In genomic region chr12:93379432-93380308, GRCh38 we compare ENCODE assay signal across 8 cellular contexts. TPM values are rescaled to one million over a fixed set of nuclear protein-coding genes. Genes with fewer than 3 reads are reported as not detected.
A peak's percentile ranks its signal among the peaks of the same experiment; 100 is the strongest.
DNase-seq lines count a peak whose midpoint lies in the region; ATAC-seq and TF ChIP-seq lines count a peak whose summit lies in the region.

No MANE protein-coding gene starts in this region.

- peaks cover 6% of the 10 kb centered on the region for H3K4me1 ChIP-seq in rectal smooth muscle tissue (ENCODE audit: control insufficient read depth, insufficient read depth, low read length)

- peak overlapping the region; percentile 91 for H3K4me3 Mint-ChIP-seq in activated CD8-positive, alpha-beta memory T cell treated with anti-CD3 and anti-CD28 coated beads, Interleukin-2, amount 10 ng/mL, durations not matched to agents 7 days and 5 days
- H3K4me3 Mint-ChIP-seq in T-helper 17 cell = peak overlapping the region; percentile 99

- H3K27me3 Mint-ChIP-seq in activated CD8-positive, alpha-beta memory T cell treated with anti-CD3 and anti-CD28 coated beads, Interleukin-2, amount 10 ng/mL, durations not matched to agents 7 days and 5 days = no peaks in the 10 kb centered on the region
- H3K27me3 Mint-ChIP-seq in T-helper 17 cell = no peaks in the 10 kb centered on the region

- TF ChIP-seq CTCF in fibroblast of pulmonary artery (IDR thresholded peaks at IDR 0.05; ENCODE audit: low read length, missing control alignments) = no peak

- H3K27ac Mint-ChIP-seq in activated CD8-positive, alpha-beta memory T cell treated with anti-CD3 and anti-CD28 coated beads, Interleukin-2, amount 10 ng/mL, durations not matched to agents 7 days and 5 days = peak overlapping the region; percentile 99
- peak overlapping the region; percentile 96 for H3K27ac Mint-ChIP-seq in T-helper 17 cell

- H3K27ac ChIP-seq in rectal smooth muscle tissue (ENCODE audit: low read depth, low read length) = peak overlapping the region; percentile 93

- peaks cover 6% of the 10 kb centered on the region for H3K36me3 Mint-ChIP-seq in activated CD8-positive, alpha-beta memory T cell treated with anti-CD3 and anti-CD28 coated beads, Interleukin-2, amount 10 ng/mL, durations not matched to agents 7 days and 5 days
- peaks cover 4% of the 10 kb centered on the region for H3K36me3 Mint-ChIP-seq in T-helper 17 cell (ENCODE audit: low read depth)

- DNase-seq in activated CD8-positive, alpha-beta memory T cell treated with anti-CD3 and anti-CD28 coated beads, Interleukin-2, amount 10 ng/mL, durations not matched to agents 7 days and 5 days = no peak
- no peak for DNase-seq in activated CD8-positive, alpha-beta memory T cell treated with anti-CD3 and anti-CD28 coated beads for 24 hours
- no peak for DNase-seq in T-helper 17 cell
- DNase-seq in fibroblast of pulmonary artery (ENCODE audit: low read depth) = no peak
- no peak for DNase-seq in A172 (ENCODE audit: low spot score)
- no peak for DNase-seq in activated CD8-positive, alpha-beta memory T cell treated with anti-CD3 and anti-CD28 coated beads, Interleukin-2, amount 50 U/mL, for 4 hours
- DNase-seq in NCI-H1436 treated with DMSO at 0.1 percent for 48 hours (lab: John Stamatoyannopoulos, UW) = no peak

- H3K9me3 ChIP-seq in T-helper 17 cell (ENCODE audit: control insufficient read depth, low read length, poor library complexity, severe bottlenecking) = no peaks in the 10 kb centered on the region

- peaks cover 34% of the 10 kb centered on the region for H3K4me1 Mint-ChIP-seq in activated CD8-positive, alpha-beta memory T cell treated with anti-CD3 and anti-CD28 coated beads, Interleukin-2, amount 10 ng/mL, durations not matched to agents 7 days and 5 days
- peaks cover 41% of the 10 kb centered on the region for H3K4me1 Mint-ChIP-seq in T-helper 17 cell

- CTCF ChIA-PET in activated CD8-positive, alpha-beta memory T cell treated with anti-CD3 and anti-CD28 coated beads, Interleukin-2, amount 10 ng/mL, durations not matched to agents 7 days and 5 days (lab: Charles Lee) = interaction anchor here (0.8 to 4.5 kb wide), 10 partner anchors 11 to 392 kb away, joined by 3 to 20 read pairs (median 6); no protein-coding TSS in a partner anchor

- no peaks in the 10 kb centered on the region for H3K27me3 ChIP-seq in rectal smooth muscle tissue (ENCODE audit: control insufficient read depth, insufficient read depth, low read length)

- peaks cover 3% of the 10 kb centered on the region for H3K36me3 ChIP-seq in rectal smooth muscle tissue (ENCODE audit: control insufficient read depth, insufficient read depth, low read length)

- ATAC-seq in activated CD8-positive, alpha-beta memory T cell treated with anti-CD3 and anti-CD28 coated beads, Interleukin-2, amount 10 ng/mL, durations not matched to agents 7 days and 5 days = no peak
- no peak for ATAC-seq in T-helper 17 cell

- H3K9ac ChIP-seq in rectal smooth muscle tissue (ENCODE audit: low read length) = peak overlapping the region; percentile 92

- H3K4me3 ChIP-seq in fibroblast of pulmonary artery (replicated peaks; ENCODE audit: low read depth, low read length) = peak overlapping the region; percentile 87
- H3K4me3 ChIP-seq in rectal smooth muscle tissue (ENCODE audit: low read length) = peak overlapping the region; percentile 99

- no peaks in the 10 kb centered on the region for H3K9me3 Mint-ChIP-seq in activated CD8-positive, alpha-beta memory T cell treated with anti-CD3 and anti-CD28 coated beads, Interleukin-2, amount 10 ng/mL, durations not matched to agents 7 days and 5 days (ENCODE audit: low read depth)

RNA-seq across cellular contexts. Expression of gene NUDT4, which starts 1.9 kb away (rescaled TPM):
- 10 to 100 TPM; 42.8 to 63.8 TPM for total RNA-seq in activated CD8-positive, alpha-beta memory T cell treated with anti-CD3 and anti-CD28 coated beads, Interleukin-2, amount 10 ng/mL, durations not matched to agents 7 days and 5 days
- 10 to 100 TPM; 60.4 to 78.8 TPM for total RNA-seq in T-helper 17 cell
- 25.6 and 26.3 TPM in 2 replicates for total RNA-seq in A172 (2014; rRNA removed; shearing (Covaris generic))
